31 cellular contexts compared by ENCODE assay signal in genomic region chr15:49315543-49315942, GRCh38.
DNase-seq lines count a peak whose midpoint lies in the region; ATAC-seq and TF ChIP-seq lines count a peak whose summit lies in the region.
"Had no signal": no experiment of that assay in that cellular context is flagged by ENCODE, and none has a peak within 500 bp of the region (broad histone marks: within the 10 kb centered on the region; RNA-seq: fewer than 3 reads in every experiment).

No MANE protein-coding gene starts in this region.

- H3K36me3 Mint-ChIP-seq in neural progenitor cell: no peaks in the 10 kb centered on the region

- no peak overlapping the region for H2AFZ ChIP-seq in SK-N-SH (ENCODE audit: low read depth)
- H2AFZ ChIP-seq in neural progenitor cell (replicated peaks): no peak overlapping the region
- H2AFZ ChIP-seq: parathyroid adenoma, PC-9 had no signal

- H3K4me2 ChIP-seq in SK-N-SH (no peak overlapping the region), neural progenitor cell (peak overlapping the region; percentile 8)
- H3K4me2 ChIP-seq: A549, PC-9 had no signal

- H3K27ac ChIP-seq in SK-N-SH (ENCODE audit: low read depth in 2 of 2, low read length in 1 of 2) (peak overlapping the region in 1 of 2 experiments; percentile 72; a peak in 2 of 4 replicates), neural progenitor cell (no peak overlapping the region), left lung (no peak overlapping the region)
- H3K27ac ChIP-seq: A549, body of pancreas, colonic mucosa, parathyroid adenoma, PC-9, right lobe of liver, vagina had no signal

- H3K9me3 ChIP-seq in SK-N-SH (no peaks in the 10 kb centered on the region), neural progenitor cell (ENCODE audit: low read depth) (no peaks in the 10 kb centered on the region), left lung (no peaks in the 10 kb centered on the region)
- H3K9me3 ChIP-seq: A549, BE2C, body of pancreas, colonic mucosa, MG63, right lobe of liver, vagina had no signal

- no peaks in the 10 kb centered on the region for H3K9me2 ChIP-seq in SK-N-SH

- CTCF ChIA-PET in SK-N-SH (lab: Yijun Ruan, JAX): no interaction called here

- intact Hi-C loops in Right ventricle myocardium superior (cut with DNase I): no loop called here
- intact Hi-C loops in cardiac septum (cut with DNase I): no loop called here
- intact Hi-C loops in left lung (cut with DNase I): no loop called here

- H3K4me1 ChIP-seq in SK-N-SH (ENCODE audit: control insufficient read depth in 1 of 2, insufficient read depth in 2 of 2, low read depth in 1 of 2, low read length in 1 of 2) (peaks cover 4 to 11% of the 10 kb centered on the region in 2 experiments), neural progenitor cell (peaks cover 27% of the 10 kb centered on the region), left lung (peaks cover 0 to 12% of the 10 kb centered on the region in 2 donors)
- H3K4me1 ChIP-seq: body of pancreas, colonic mucosa, parathyroid adenoma, right lobe of liver had no signal

- H3K9me3 Mint-ChIP-seq in neural progenitor cell: no peaks in the 10 kb centered on the region
- H3K9me3 Mint-ChIP-seq: activated CD4-positive, alpha-beta memory T cell treated with anti-CD3 and anti-CD28 coated beads for 36 hours; activated naive CD8-positive, alpha-beta T cell treated with anti-CD3 and anti-CD28 coated beads, Interleukin-2, amount 50 U/mL, for 24 hours; natural killer cell; stimulated activated naive CD8-positive, alpha-beta T cell treated with anti-CD3 and anti-CD28 coated beads, Interleukin-15, Interleukin-2, amounts not matched to agents 100 ng/mL and 50 ng/mL, for 24 hours had no signal

- peak; percentile 3; the same call in 1 of the 2 replicates for TF ChIP-seq RAD21 in SK-N-SH (IDR thresholded peaks at IDR 0.05; ENCODE audit: low read length)

- POLR2A ChIA-PET in SK-N-SH (lab: Yijun Ruan, JAX): no interaction called here

- TF ChIP-seq CTCF in SK-N-SH (IDR thresholded peaks at IDR 0.05) (no peak), neural progenitor cell (IDR thresholded peaks at IDR 0.05) (no peak), left lung (IDR thresholded peaks at IDR 0.05) (no peak)

- H4K20me1 ChIP-seq in SK-N-SH (ENCODE audit: insufficient read depth): no peaks in the 10 kb centered on the region
- H4K20me1 ChIP-seq in neural progenitor cell (ENCODE audit: low read depth): no peaks in the 10 kb centered on the region

- H3K4me1 Mint-ChIP-seq in neural progenitor cell: peaks cover 16% of the 10 kb centered on the region
- H3K4me1 Mint-ChIP-seq: activated naive CD8-positive, alpha-beta T cell treated with anti-CD3 and anti-CD28 coated beads, Interleukin-2, amount 50 U/mL, for 24 hours had no signal

- H3K9ac ChIP-seq in SK-N-SH (no peak overlapping the region), neural progenitor cell (no peak overlapping the region)
- H3K9ac ChIP-seq: parathyroid adenoma had no signal

- H3K27me3 ChIP-seq in SK-N-SH (ENCODE audit: insufficient read depth): no peaks in the 10 kb centered on the region
- H3K27me3 ChIP-seq in neural progenitor cell: no peaks in the 10 kb centered on the region
- no peaks in the 10 kb centered on the region for H3K27me3 ChIP-seq in left lung
- H3K27me3 ChIP-seq: BE2C, body of pancreas, colonic mucosa, MG63, right lobe of liver, vagina had no signal

- H3K79me2 ChIP-seq in SK-N-SH (ENCODE audit: insufficient read depth) (no peaks in the 10 kb centered on the region), neural progenitor cell (ENCODE audit: low read depth) (no peaks in the 10 kb centered on the region)
- H3K79me2 ChIP-seq: parathyroid adenoma had no signal

- ATAC-seq in Right ventricle myocardium superior (ENCODE audit: poor library complexity) (peak; percentile 13), left lung (no peak), GM19035 (IDR thresholded peaks at IDR 0.05; ENCODE audit: unreplicated experiment) (no peak)
- ATAC-seq: A549; activated CD4-positive, CD25-positive, alpha-beta regulatory T cell treated with anti-CD3 and anti-CD28 coated beads, Interleukin-2, amount 50 U/mL, for 24 hours; activated naive CD8-positive, alpha-beta T cell treated with anti-CD3 and anti-CD28 coated beads, Interleukin-2, amount 50 U/mL, for 24 hours; body of pancreas; HCT116; left lobe of liver; natural killer cell; right lobe of liver had no signal

- no peak for TF ChIP-seq EP300 in SK-N-SH (IDR thresholded peaks at IDR 0.05; ENCODE audit: borderline replicate concordance in 1 of 2, low read depth in 1 of 2, low read length in 1 of 2)

- DNase-seq in Right ventricle myocardium superior (no peak), cardiac septum (ENCODE audit: low spot score) (no peak), SK-N-SH (peak; percentile 9), fibroblast of peridontal ligament (ENCODE audit: extremely low read depth) (peak; percentile 12), neural progenitor cell (ENCODE audit: low spot score) (peak; percentile 44), left lung (no peak)
- no peak for DNase-seq in stimulated activated CD8-positive, alpha-beta memory T cell treated with anti-CD3 and anti-CD28 coated beads, Interleukin-4, amount 100 ng/mL, for 48 hours
- DNase-seq: activated CD4-positive, alpha-beta memory T cell treated with anti-CD3 and anti-CD28 coated beads for 36 hours; activated effector memory CD4-positive, alpha-beta T cell treated with Interleukin-2 at 50 U/mL for 16 hours; activated naive CD8-positive, alpha-beta T cell treated with anti-CD3 and anti-CD28 coated beads, Interleukin-2, amount 50 U/mL, for 24 hours; BE2C; body of pancreas; colonic mucosa; DMS79; immature natural killer cell; KBM-7; MG63; natural killer cell; NCI-H1417 treated with DMSO at 0.1 percent for 48 hours; PC-9; right lobe of liver; SHP77 treated with DMSO at 0.1 percent for 48 hours; T-helper 1 cell had no signal

- H3K27ac Mint-ChIP-seq in neural progenitor cell: no peak overlapping the region
- H3K27ac Mint-ChIP-seq: activated CD4-positive, alpha-beta memory T cell treated with anti-CD3 and anti-CD28 coated beads for 36 hours; activated naive CD8-positive, alpha-beta T cell treated with anti-CD3 and anti-CD28 coated beads, Interleukin-2, amount 50 U/mL, for 24 hours; immature natural killer cell; natural killer cell; stimulated activated naive CD8-positive, alpha-beta T cell treated with anti-CD3 and anti-CD28 coated beads, Interleukin-15, Interleukin-2, amounts not matched to agents 100 ng/mL and 50 ng/mL, for 24 hours had no signal

- H3F3A ChIP-seq in SK-N-SH (replicated peaks; ENCODE audit: insufficient read depth) (no peaks in the 10 kb centered on the region), neural progenitor cell (ENCODE audit: low read depth) (peaks cover 17% of the 10 kb centered on the region)

- H3K4me3 Mint-ChIP-seq in neural progenitor cell: no peak overlapping the region
- H3K4me3 Mint-ChIP-seq: activated CD4-positive, alpha-beta memory T cell treated with anti-CD3 and anti-CD28 coated beads for 36 hours; activated naive CD8-positive, alpha-beta T cell treated with anti-CD3 and anti-CD28 coated beads, Interleukin-2, amount 50 U/mL, for 24 hours; immature natural killer cell; natural killer cell; stimulated activated naive CD8-positive, alpha-beta T cell treated with anti-CD3 and anti-CD28 coated beads, Interleukin-15, Interleukin-2, amounts not matched to agents 100 ng/mL and 50 ng/mL, for 24 hours had no signal

- H3K36me3 ChIP-seq in SK-N-SH (replicated peaks in 1 of 2; ENCODE audit: control insufficient read depth in 1 of 2, insufficient read depth in 2 of 2, low read length in 1 of 2) (peaks cover under 1 to 9% of the 10 kb centered on the region in 2 experiments), neural progenitor cell (no peaks in the 10 kb centered on the region), left lung (peaks cover 0 to 18% of the 10 kb centered on the region in 2 donors)
- H3K36me3 ChIP-seq: BE2C, colonic mucosa had no signal

- WGBS in SK-N-SH (ENCODE audit: low lambda C conversion rate): 15% methylated on average over 2 of the region's 2 CpGs

- peaks cover 6% of the 10 kb centered on the region for H3K27me3 Mint-ChIP-seq in neural progenitor cell (ENCODE audit: insufficient read depth, low read depth)
- H3K27me3 Mint-ChIP-seq: activated CD4-positive, alpha-beta memory T cell treated with anti-CD3 and anti-CD28 coated beads for 36 hours; activated naive CD8-positive, alpha-beta T cell treated with anti-CD3 and anti-CD28 coated beads, Interleukin-2, amount 50 U/mL, for 24 hours; stimulated activated naive CD8-positive, alpha-beta T cell treated with anti-CD3 and anti-CD28 coated beads, Interleukin-15, Interleukin-2, amounts not matched to agents 100 ng/mL and 50 ng/mL, for 24 hours had no signal

- H3K4me3 ChIP-seq in SK-N-SH (ENCODE audit: low read depth in 2 of 2, low read length in 1 of 2) (no peak overlapping the region), neural progenitor cell (no peak overlapping the region), left lung (no peak overlapping the region)
- H3K4me3 ChIP-seq: A549, body of pancreas, colonic mucosa, MG63, PC-9, right lobe of liver, vagina had no signal

TF ChIP-seq in SK-N-SH, 30 proteins besides CTCF, POLR2A, EP300 and RAD21:
- no peak for TF ChIP-seq EZH2phosphoT487 (IDR thresholded peaks at IDR 0.05; ENCODE audit: borderline replicate concordance, low read depth)
- TF ChIP-seq, protein P1, sequence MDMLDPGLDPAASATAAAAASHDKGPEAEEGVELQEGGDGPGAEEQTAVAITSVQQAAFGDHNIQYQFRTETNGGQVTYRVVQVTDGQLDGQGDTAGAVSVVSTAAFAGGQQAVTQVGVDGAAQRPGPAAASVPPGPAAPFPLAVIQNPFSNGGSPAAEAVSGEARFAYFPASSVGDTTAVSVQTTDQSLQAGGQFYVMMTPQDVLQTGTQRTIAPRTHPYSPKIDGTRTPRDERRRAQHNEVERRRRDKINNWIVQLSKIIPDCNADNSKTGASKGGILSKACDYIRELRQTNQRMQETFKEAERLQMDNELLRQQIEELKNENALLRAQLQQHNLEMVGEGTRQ (IDR thresholded peaks at IDR 0.05; ENCODE audit: borderline replicate concordance, low read depth, low read length): no peak
- no peak for TF ChIP-seq TEAD4 (IDR thresholded peaks at IDR 0.05; ENCODE audit: borderline replicate concordance, insufficient read depth)
- no peak for TF ChIP-seq SMC3 (IDR thresholded peaks at IDR 0.05; ENCODE audit: low read depth, low read length)
- no peak for TF ChIP-seq RCOR1 (IDR thresholded peaks at IDR 0.05; ENCODE audit: low read length)
- TF ChIP-seq NFIC (IDR thresholded peaks at IDR 0.05; ENCODE audit: borderline replicate concordance): no peak
- TF ChIP-seq ELF1 (IDR thresholded peaks at IDR 0.05): no peak
- TF ChIP-seq TCF12 (IDR thresholded peaks at IDR 0.05): peak; percentile 20; the same call in 1 of the 2 replicates
- TF ChIP-seq FOXJ3 (CRISPR knock-in tag; IDR thresholded peaks at IDR 0.05): no peak

Comparison
In these comparisons a context has a peak if more than half of its experiments do, and no peak if none do; other contexts are left out.
1. DNase-seq: peak in SK-N-SH (single experiment), fibroblast of peridontal ligament (single experiment) and neural progenitor cell (single experiment); none in Right ventricle myocardium superior (single experiment), cardiac septum (single experiment), left lung (0 of 2) and stimulated activated CD8-positive, alpha-beta memory T cell treated with anti-CD3 and anti-CD28 coated beads, Interleukin-4, amount 100 ng/mL, for 48 hours (single experiment).